Comparison of ENCODE assay signal across 21 cellular contexts in the genomic region with DNA sequence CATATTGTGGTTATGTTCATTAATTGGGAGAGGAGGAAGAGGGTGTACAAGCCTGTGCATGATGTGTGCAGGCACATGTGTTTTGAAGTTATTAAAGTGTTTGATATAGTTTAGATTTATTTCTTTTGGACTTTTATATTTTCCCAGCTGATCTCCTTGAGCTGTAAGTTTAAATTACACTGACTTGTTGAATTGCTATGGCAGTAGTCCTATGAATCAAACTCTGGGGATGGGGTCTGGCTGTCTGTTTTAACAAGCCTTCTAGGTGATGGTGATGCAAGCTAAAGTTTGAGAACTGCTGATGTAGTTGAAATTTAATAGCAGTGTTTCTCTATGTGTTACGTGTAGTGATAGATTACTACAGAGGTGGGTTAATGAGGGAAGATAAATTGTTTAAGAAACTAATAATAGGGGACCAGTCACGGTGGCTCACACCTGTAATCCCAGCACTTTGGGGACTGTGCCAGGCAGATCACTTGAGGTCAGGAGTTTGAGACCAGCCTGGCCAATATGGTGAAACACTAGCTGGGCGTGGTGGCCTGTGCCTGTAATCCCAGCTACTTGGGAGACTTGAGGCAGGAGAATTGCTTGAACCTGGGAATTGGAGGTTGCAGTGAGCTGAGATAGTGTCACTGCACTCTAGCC. TPM values are rescaled to one million over a fixed set of nuclear protein-coding genes. Genes with fewer than 3 reads are reported as not detected.
DNase-seq lines count a peak whose midpoint lies in the region; ATAC-seq, FAIRE-seq and TF ChIP-seq lines count a peak whose summit lies in the region.
"Had no signal": no experiment of that assay in that cellular context is flagged by ENCODE, and none has a peak within 500 bp of the region (broad histone marks: within the 10 kb centered on the region; RNA-seq: fewer than 3 reads in every experiment).

No MANE protein-coding gene starts in this region.

- H3K79me2 ChIP-seq in H9 (ENCODE audit: insufficient read depth, low read length) (peaks cover 63% of the 10 kb centered on the region; the same call in 1 of the 2 replicates), GM12878 (ENCODE audit: control insufficient read depth, insufficient read depth, low read length) (peaks cover 86% of the 10 kb centered on the region)

- in situ Hi-C loops in GM12878 (cut with MboI), result no loop called here

- H2BK5ac ChIP-seq in H9 (ENCODE audit: insufficient read length, low read length), result no peak overlapping the region

- H3K4ac ChIP-seq in H9 (ENCODE audit: low read depth, low read length), result no peak overlapping the region

- H3K14ac ChIP-seq in H9 (ENCODE audit: insufficient read depth, low read length), result no peak overlapping the region

- no peak overlapping the region for H2BK15ac ChIP-seq in H9 (ENCODE audit: low read depth, low read length)

- H3T11ph ChIP-seq in H9 (ENCODE audit: low read length), result no peak overlapping the region

- no peaks in the 10 kb centered on the region for H3K27me3 Mint-ChIP-seq in activated CD4-positive, alpha-beta memory T cell treated with anti-CD3 and anti-CD28 coated beads for 36 hours
- H3K27me3 Mint-ChIP-seq in activated CD4-positive, alpha-beta memory T cell treated with anti-CD3 and anti-CD28 coated beads, Interleukin-2, amount 10 ng/mL, durations not matched to agents 7 days and 5 days, result no peaks in the 10 kb centered on the region
- H3K27me3 Mint-ChIP-seq in H9 (ENCODE audit: low read depth) (no peaks in the 10 kb centered on the region), neural crest cell (ENCODE audit: low read depth) (no peaks in the 10 kb centered on the region)

- no peak overlapping the region for H2BK20ac ChIP-seq in H9 (ENCODE audit: low read depth, low read length, poor library complexity, severe bottlenecking)

- no peak overlapping the region for H3K9ac ChIP-seq in H9 (ENCODE audit: extremely low read depth, insufficient read length, low read length)
- no peak overlapping the region for H3K9ac ChIP-seq in GM12878 (ENCODE audit: control insufficient read depth, insufficient read depth, low read length)
- H3K9ac ChIP-seq: BLaER1 treated with 17β-estradiol and CSF1 and Interleukin-3, amounts not matched to agents 10 nM and 100 nM; parathyroid adenoma had no signal

- H3K56ac ChIP-seq in H9 (ENCODE audit: insufficient read length, low read depth, low read length), result no peak overlapping the region

- TF ChIP-seq RAD21 in GM12878 (IDR thresholded peaks at IDR 0.05; ENCODE audit: insufficient read depth, low read depth, low read length), result no peak

- intact Hi-C loops in activated CD4-positive, alpha-beta memory T cell treated with anti-CD3 and anti-CD28 coated beads for 36 hours (cut with micrococcal nuclease), result no loop called here
- intact Hi-C loops in GM12878 (cut with micrococcal nuclease; ENCODE audit: unreplicated experiment), result no loop called here
- intact Hi-C loops in left cardiac atrium (cut with DNase I), result no loop called here
- intact Hi-C loops in left lung (cut with DNase I), result no loop called here

- no TSS peak for BruUV-seq in GM12878 (replicated peaks; lab: Mats Ljungman, UMichigan)

- H2AFZ ChIP-seq in H9 (ENCODE audit: low read length), result no peak overlapping the region
- H2AFZ ChIP-seq in GM12878 (ENCODE audit: control insufficient read depth, low read depth, low read length), result no peak overlapping the region
- H2AFZ ChIP-seq: parathyroid adenoma had no signal

- H3K23ac ChIP-seq in H9 (ENCODE audit: insufficient read length, low read depth, low read length), result no peak overlapping the region

- CTCF ChIA-PET in activated CD4-positive, alpha-beta memory T cell treated with anti-CD3 and anti-CD28 coated beads for 36 hours (lab: Charles Lee), result interaction anchor here (1.0 kb wide), 1 partner anchor 11 kb away, joined by 3 read pairs; no protein-coding TSS in a partner anchor
- CTCF ChIA-PET in activated CD4-positive, alpha-beta memory T cell treated with anti-CD3 and anti-CD28 coated beads, Interleukin-2, amount 10 ng/mL, durations not matched to agents 7 days and 5 days (lab: Charles Lee), result interaction anchor here (1.1 kb wide), 1 partner anchor 20 kb away, joined by 3 read pairs; no protein-coding TSS in a partner anchor
- CTCF ChIA-PET in GM12878 (lab: Yijun Ruan, JAX), result no interaction called here

- no peak overlapping the region for H4K91ac ChIP-seq in H9 (ENCODE audit: insufficient read length, low read depth, low read length)

- TF ChIP-seq CTCF in H9 (conservative IDR thresholded peaks at IDR 0.05) (no peak), GM12878 (IDR thresholded peaks at IDR 0.05 in 2 of 3, conservative IDR thresholded peaks at IDR 0.05 in 1 of 3; ENCODE audit: control insufficient read depth in 2 of 3, extremely low read depth in 1 of 3, insufficient read depth in 1 of 3, low read depth in 3 of 3, low read length in 3 of 3) (no peak), neural crest cell (conservative IDR thresholded peaks at IDR 0.05) (no peak), left lung (IDR thresholded peaks at IDR 0.05) (no peak)

- no peak overlapping the region for H3K18ac ChIP-seq in H9 (ENCODE audit: insufficient read length, low read depth, low read length)

- no peaks in the 10 kb centered on the region for H3K9me3 Mint-ChIP-seq in activated CD4-positive, alpha-beta memory T cell treated with anti-CD3 and anti-CD28 coated beads for 36 hours
- H3K9me3 Mint-ChIP-seq in activated CD4-positive, alpha-beta memory T cell treated with anti-CD3 and anti-CD28 coated beads, Interleukin-2, amount 10 ng/mL, durations not matched to agents 7 days and 5 days, result no peaks in the 10 kb centered on the region
- H3K9me3 Mint-ChIP-seq in H9 (no peaks in the 10 kb centered on the region), neural crest cell (no peaks in the 10 kb centered on the region)

- no peaks in the 10 kb centered on the region for H3K23me2 ChIP-seq in H9 (ENCODE audit: insufficient read length, low read depth, low read length, poor library complexity, severe bottlenecking)

- peak overlapping the region; percentile 19 for H3K27ac Mint-ChIP-seq in activated CD4-positive, alpha-beta memory T cell treated with anti-CD3 and anti-CD28 coated beads for 36 hours
- no peak overlapping the region for H3K27ac Mint-ChIP-seq in activated CD4-positive, alpha-beta memory T cell treated with anti-CD3 and anti-CD28 coated beads, Interleukin-2, amount 10 ng/mL, durations not matched to agents 7 days and 5 days
- H3K27ac Mint-ChIP-seq in H9 (peak overlapping the region in 2 of 3 experiments; percentile 1 to 88; a peak in 3 of 7 replicates), neural crest cell (ENCODE audit: unreplicated experiment) (no peak overlapping the region)

- H3K4me3 ChIP-seq in GM12878, result no peak overlapping the region
- H3K4me3 ChIP-seq in left lung, result no peak overlapping the region
- H3K4me3 ChIP-seq: adrenal gland; BLaER1 treated with 17β-estradiol and CSF1 and Interleukin-3, amounts not matched to agents 10 nM and 100 nM; esophagus squamous epithelium; lower lobe of right lung; skin epidermis had no signal

- DNase-seq in activated CD4-positive, alpha-beta memory T cell treated with anti-CD3 and anti-CD28 coated beads for 36 hours, result no peak
- no peak for DNase-seq in activated CD4-positive, alpha-beta memory T cell treated with anti-CD3 and anti-CD28 coated beads, Interleukin-2, amount 10 ng/mL, durations not matched to agents 7 days and 5 days
- no peak for DNase-seq in H9
- no peak for DNase-seq in GM12878 (ENCODE audit: low read depth, low spot score)
- no peak for DNase-seq in neural crest cell (ENCODE audit: low read depth, low spot score)
- DNase-seq in NCI-H2227 (lab: John Stamatoyannopoulos, UW; ENCODE audit: unreplicated experiment), result no peak
- DNase-seq in left cardiac atrium, result no peak
- DNase-seq in left lung, result no peak
- DNase-seq: activated CD4-positive, alpha-beta T cell treated with anti-CD3 and anti-CD28 coated beads for 48 hours; adrenal gland; caudate nucleus; esophagus squamous epithelium; head of caudate nucleus; Kasumi-1; lower lobe of right lung; stimulated activated CD4-positive, alpha-beta T cell treated with anti-CD3 and anti-CD28 coated beads, Interleukin-4, amount 100 ng/mL, for 1 hour had no signal

- H4K8ac ChIP-seq in H9 (replicated peaks; ENCODE audit: insufficient read length, low read depth, low read length), result no peak overlapping the region

- TF ChIP-seq EP300 in GM12878 (IDR thresholded peaks at IDR 0.05; ENCODE audit: borderline replicate concordance in 1 of 2, control insufficient read depth in 1 of 2, low read depth in 2 of 2, low read length in 2 of 2), result no peak

- peak; percentile 18; the same call in 2 of the 3 replicates for ATAC-seq in GM12878
- no peak for ATAC-seq in left cardiac atrium
- ATAC-seq in left lung, result no peak
- ATAC-seq: lower lobe of right lung, SK-N-SH treated with all-trans-retinoic acid at 6 μM for 48 hours had no signal

- RAD21 ChIA-PET in GM12878 (lab: Charles Lee; ENCODE audit: unreplicated experiment), result interaction anchor here (0.8 kb wide), 1 partner anchor 11 kb away, joined by 3 read pairs; no protein-coding TSS in a partner anchor

- H3K9me3 ChIP-seq in H9 (ENCODE audit: control insufficient read depth, low read depth, low read length) (no peaks in the 10 kb centered on the region), GM12878 (replicated peaks; ENCODE audit: control insufficient read depth, insufficient read depth, low read length) (no peaks in the 10 kb centered on the region; the same call in 2 of the 3 replicates), left lung (no peaks in the 10 kb centered on the region)
- H3K9me3 ChIP-seq: adrenal gland, esophagus squamous epithelium, lower lobe of right lung had no signal

- no peaks in the 10 kb centered on the region for H3K27me3 ChIP-seq in H9 (ENCODE audit: insufficient read depth, low read length)
- no peaks in the 10 kb centered on the region for H3K27me3 ChIP-seq in GM12878 (replicated peaks in 1 of 2; ENCODE audit: control insufficient read depth in 2 of 2, insufficient read depth in 2 of 2, low read length in 1 of 2)
- no peaks in the 10 kb centered on the region for H3K27me3 ChIP-seq in left lung
- H3K27me3 ChIP-seq: adrenal gland; BLaER1 treated with 17β-estradiol and CSF1 and Interleukin-3, amounts not matched to agents 10 nM and 100 nM; esophagus squamous epithelium had no signal

- SMC1A ChIA-PET in GM12878 (lab: Charles Lee; ENCODE audit: uncharacterized antibody, unreplicated experiment), result interaction anchor here (1.4 to 3.6 kb wide), 3 partner anchors 13 to 38 kb away, joined by 4 to 14 read pairs (median 5); no protein-coding TSS in a partner anchor

- no peak overlapping the region for H2AK5ac ChIP-seq in H9 (ENCODE audit: insufficient read length, low read length)

- WGBS in H9 (ENCODE audit: extremely low coverage, insufficient read length, low lambda C conversion rate), result 100% methylated on average over 1 of the region's 3 CpGs
- WGBS in GM12878 (ENCODE audit: insufficient coverage, insufficient replicate concordance, low lambda C conversion rate, missing lambda C conversion rate), result 91% methylated on average over 3 of the region's 3 CpGs

- no peak for TF ChIP-seq POLR2A in GM12878 (IDR thresholded peaks at IDR 0.05; ENCODE audit: low read depth, low read length)

- no peak overlapping the region for H3K27ac ChIP-seq in H9 (ENCODE audit: insufficient read length, low read depth, low read length)
- no peak overlapping the region for H3K27ac ChIP-seq in GM12878 (ENCODE audit: control insufficient read depth, insufficient read depth)
- H3K27ac ChIP-seq in left lung, result no peak overlapping the region
- H3K27ac ChIP-seq: adrenal gland; BLaER1 treated with 17β-estradiol and CSF1 and Interleukin-3, amounts not matched to agents 10 nM and 100 nM; esophagus squamous epithelium; lower lobe of right lung; parathyroid adenoma; skin epidermis had no signal

- H3K36me3 Mint-ChIP-seq in activated CD4-positive, alpha-beta memory T cell treated with anti-CD3 and anti-CD28 coated beads for 36 hours, result peaks cover 42% of the 10 kb centered on the region
- peaks cover 53% of the 10 kb centered on the region for H3K36me3 Mint-ChIP-seq in activated CD4-positive, alpha-beta memory T cell treated with anti-CD3 and anti-CD28 coated beads, Interleukin-2, amount 10 ng/mL, durations not matched to agents 7 days and 5 days (ENCODE audit: low read depth)
- peaks cover 26 to 49% (median 45%) of the 10 kb centered on the region in 3 experiments for H3K36me3 Mint-ChIP-seq in H9 (ENCODE audit: insufficient read depth in 1 of 3, low read depth in 3 of 3)
- H3K36me3 Mint-ChIP-seq in neural crest cell (ENCODE audit: low read depth), result peaks cover 22% of the 10 kb centered on the region

- H3K4me1 ChIP-seq in H9 (ENCODE audit: insufficient read depth, low read length) (no peaks in the 10 kb centered on the region), GM12878 (ENCODE audit: control insufficient read depth, insufficient read depth, low read length) (peaks cover 10% of the 10 kb centered on the region), left lung (peaks cover 18 to 80% of the 10 kb centered on the region in 2 donors)

- H3K79me1 ChIP-seq in H9 (ENCODE audit: insufficient read depth, low read depth, low read length, poor library complexity, severe bottlenecking), result peaks cover 6% of the 10 kb centered on the region

- no peak overlapping the region for H3K4me3 Mint-ChIP-seq in activated CD4-positive, alpha-beta memory T cell treated with anti-CD3 and anti-CD28 coated beads for 36 hours
- no peak overlapping the region for H3K4me3 Mint-ChIP-seq in activated CD4-positive, alpha-beta memory T cell treated with anti-CD3 and anti-CD28 coated beads, Interleukin-2, amount 10 ng/mL, durations not matched to agents 7 days and 5 days
- no peak overlapping the region; a peak in 1 of 5 replicates for H3K4me3 Mint-ChIP-seq in H9
- peak overlapping the region; percentile 7 for H3K4me3 Mint-ChIP-seq in neural crest cell

- FAIRE-seq in GM12878 (lab: Jason Lieb, UNC), result no peak
- FAIRE-seq: A204.1 had no signal

- no peak overlapping the region for H2BK120ac ChIP-seq in H9 (ENCODE audit: low read depth, low read length, poor library complexity, severe bottlenecking)

- no peak overlapping the region for H4K5ac ChIP-seq in H9 (ENCODE audit: insufficient read length, low read depth, low read length)

- H3K4me2 ChIP-seq in H9 (ENCODE audit: insufficient read depth, insufficient read length, low read length) (no peak overlapping the region), GM12878 (ENCODE audit: control insufficient read depth, insufficient read depth) (peak overlapping the region; percentile 13; the same call in 1 of the 2 replicates)

- peaks cover 0 to 17% of the 10 kb centered on the region in 2 experiments; a peak in 2 of 4 replicates for H3K36me3 ChIP-seq in GM12878 (ENCODE audit: control insufficient read depth in 2 of 2, insufficient read depth in 2 of 2, low read length in 1 of 2)
- H3K36me3 ChIP-seq in left lung, result peaks cover 0 to 49% of the 10 kb centered on the region in 2 donors
- H3K36me3 ChIP-seq: adrenal gland had no signal

- H3K4me1 Mint-ChIP-seq in activated CD4-positive, alpha-beta memory T cell treated with anti-CD3 and anti-CD28 coated beads for 36 hours (ENCODE audit: low read depth), result peaks cover 68% of the 10 kb centered on the region
- H3K4me1 Mint-ChIP-seq in activated CD4-positive, alpha-beta memory T cell treated with anti-CD3 and anti-CD28 coated beads, Interleukin-2, amount 10 ng/mL, durations not matched to agents 7 days and 5 days, result peaks cover 41% of the 10 kb centered on the region
- H3K4me1 Mint-ChIP-seq in H9 (peaks cover 12 to 20% of the 10 kb centered on the region in 2 experiments), neural crest cell (peaks cover 17% of the 10 kb centered on the region)

- H4K20me1 ChIP-seq in H9 (ENCODE audit: control insufficient read depth, insufficient read depth, insufficient read length) (no peaks in the 10 kb centered on the region), GM12878 (ENCODE audit: control insufficient read depth, insufficient read depth) (0 out of 2 replicates have a peak, but pooled peaks cover 2% of the 10 kb centered on the region)

- POLR2A ChIA-PET in activated CD4-positive, alpha-beta memory T cell treated with anti-CD3 and anti-CD28 coated beads for 36 hours (lab: Charles Lee), result no interaction called here
- POLR2A ChIA-PET in activated CD4-positive, alpha-beta memory T cell treated with anti-CD3 and anti-CD28 coated beads, Interleukin-2, amount 10 ng/mL, durations not matched to agents 7 days and 5 days (lab: Charles Lee), result no interaction called here
- POLR2A ChIA-PET in GM12878 (lab: Charles Lee), result interaction anchor here (0.6 kb wide), 2 partner anchors 12 to 52 kb away, joined by 3 to 4 read pairs; no protein-coding TSS in a partner anchor

- H2BK12ac ChIP-seq in H9 (ENCODE audit: insufficient read length, low read depth, low read length), result no peak overlapping the region

RNA-seq across cellular contexts. Expression of a gene that starts 7.0 kb away (rescaled TPM):
- 100 to 1,000 TPM; 169 to 187 TPM for total RNA-seq in activated CD4-positive, alpha-beta memory T cell treated with anti-CD3 and anti-CD28 coated beads for 36 hours
- total RNA-seq in activated CD4-positive, alpha-beta memory T cell treated with anti-CD3 and anti-CD28 coated beads, Interleukin-2, amount 10 ng/mL, durations not matched to agents 7 days and 5 days, result 100 to 1,000 TPM; 133 to 138 TPM
- 158 and 161 TPM in 2 replicates for total RNA-seq in H9 (2021)
- total RNA-seq in GM12878 (2013; cell fraction: nucleolus; rRNA removed), result 89.7 and 97.8 TPM in 2 replicates
- 31.6 and 33.8 TPM in 2 replicates for total RNA-seq in GM12878 (2014; rRNA removed)
- total RNA-seq in GM12878 (2014; rRNA removed; fragmentation: Illumina TruSeq; extraction: Trizol), result 19.0 and 20.8 TPM in 2 replicates
- total RNA-seq in GM12878 (2021), result 99.5 and 99.8 TPM in 2 replicates
- 47.3 TPM for polyA plus RNA-seq in GM12878 (2011; ENCODE audit: low read depth)
- 63.5 and 71.9 TPM in 2 replicates for polyA plus RNA-seq in GM12878 (2011; rRNA removed)
- polyA plus RNA-seq in GM12878 (2011; cell fraction: cytosol; rRNA removed), result 23.9 and 26.3 TPM in 2 replicates
- polyA plus RNA-seq in GM12878 (2011; cell fraction: nucleus; rRNA removed), result 44.5 and 48.8 TPM in 2 replicates
- polyA plus RNA-seq in GM12878 (2012), result 27.5 and 39.2 TPM in 2 replicates
- 34.1 and 37.8 TPM in 2 replicates for polyA plus RNA-seq in GM12878 (2014; fragmentation: Illumina TruSeq; extraction: Trizol)
- polyA plus RNA-seq in GM12878 (2014; fragmentation: Nextera tagmentation; extraction: Ambion mirVana), result 10 to 100 TPM; 14.7 to 14.9 TPM
- 21.5 and 24.0 TPM in 2 replicates for polyA plus RNA-seq in GM12878 (2014; rRNA removed)
- polyA plus RNA-seq in GM12878 (2016; fragmentation: Nextera tagmentation; extraction: Ambion mirVana), result 10 to 100 TPM; 17.0 to 32.8 TPM
- 84.7 and 138 TPM in 2 replicates for polyA minus RNA-seq in GM12878 (2011; rRNA and poly(A)+ RNA removed)
- polyA minus RNA-seq in GM12878 (2011; cell fraction: cytosol; rRNA and poly(A)+ RNA removed), result 42.9 and 71.4 TPM in 2 replicates
- polyA minus RNA-seq in GM12878 (2011; cell fraction: nucleus; rRNA and poly(A)+ RNA removed), result 24.1 and 41.4 TPM in 2 replicates
- total RNA-seq in neural crest cell, result 146 and 154 TPM in 2 replicates
- total RNA-seq in left cardiac atrium, result 100 to 1,000 TPM; 141 to 142 TPM
- total RNA-seq in left lung, result 100 to 1,000 TPM; 136 to 163 TPM

Comparison
In these comparisons a context has a peak if more than half of its experiments do, and no peak if none do; other contexts are left out.
1. H3K27ac Mint-ChIP-seq: peak in activated CD4-positive, alpha-beta memory T cell treated with anti-CD3 and anti-CD28 coated beads for 36 hours (single experiment) and H9 (2 of 3); none in activated CD4-positive, alpha-beta memory T cell treated with anti-CD3 and anti-CD28 coated beads, Interleukin-2, amount 10 ng/mL, durations not matched to agents 7 days and 5 days (single experiment) and neural crest cell (single experiment).